ENCODE assay signal across 9 cellular contexts in genomic region chr3:120506828-120507774, GRCh38. TPM values are rescaled to one million over a fixed set of nuclear protein-coding genes. Genes with fewer than 3 reads are reported as not detected.
DNase-seq lines count a peak whose midpoint lies in the region; ATAC-seq and TF ChIP-seq lines count a peak whose summit lies in the region.
"Had no signal": no experiment of that assay in that cellular context is flagged by ENCODE, and none has a peak within 500 bp of the region (broad histone marks: within the 10 kb centered on the region; RNA-seq: fewer than 3 reads in every experiment).

No MANE protein-coding gene starts in this region.

- 75% methylated on average over 10 of the region's 10 CpGs for WGBS in hepatocyte (ENCODE audit: low lambda C conversion rate, missing lambda C conversion rate)
- WGBS in testis, 2 donors = 63 to 64% methylated on average over 10 of the region's 10 CpGs

- no peak overlapping the region for H3K27ac Mint-ChIP-seq in activated naive CD4-positive, alpha-beta T cell treated with anti-CD3 and anti-CD28 coated beads, Interleukin-2, amount 50 U/mL, for 72 hours
- H3K27ac Mint-ChIP-seq: activated naive CD8-positive, alpha-beta T cell treated with anti-CD3 and anti-CD28 coated beads, Interleukin-2, amount 10 ng/mL, durations not matched to agents 7 days and 5 days had no signal

- H3K27me3 ChIP-seq in adipocyte (replicated peaks; ENCODE audit: control insufficient read depth, insufficient read depth, low read length) (no peaks in the 10 kb centered on the region), hepatocyte (no peaks in the 10 kb centered on the region), testis (no peaks in the 10 kb centered on the region)

- no peaks in the 10 kb centered on the region for H4K20me1 ChIP-seq in hepatocyte (ENCODE audit: insufficient read depth, poor library complexity, severe bottlenecking)

- peak; percentile 50 for ATAC-seq in Right ventricle myocardium inferior
- ATAC-seq in GM19351 (IDR thresholded peaks at IDR 0.05; ENCODE audit: unreplicated experiment) = no peak
- no peak for ATAC-seq in activated naive CD4-positive, alpha-beta T cell treated with anti-CD3 and anti-CD28 coated beads, Interleukin-2, amount 50 U/mL, for 72 hours

- peaks cover 21% of the 10 kb centered on the region for H3K4me1 ChIP-seq in adipocyte (ENCODE audit: control insufficient read depth, insufficient read depth, low read length)
- H3K4me1 ChIP-seq in hepatocyte (ENCODE audit: insufficient read depth) = no peaks in the 10 kb centered on the region
- H3K4me1 ChIP-seq in testis = no peaks in the 10 kb centered on the region

- intact Hi-C loops in Right ventricle myocardium inferior (cut with DNase I) (loop anchor here (2.0 to 5.0 kb wide), 3 partner anchors 50 to 88 kb away; partner anchors contain the start of gene FSTL1), cardiac septum (cut with DNase I) (loop anchor here (2.0 to 5.0 kb wide), 4 partner anchors 35 to 158 kb away; partner anchors contain the start of gene LRRC58), testis (cut with DNase I; ENCODE audit: low total_unique reads) (no loop called here)

- no peak for TF ChIP-seq POLR2A in testis (IDR thresholded peaks at IDR 0.05)

- H3K4me2 ChIP-seq in hepatocyte = no peak overlapping the region

- H3K27ac ChIP-seq in hepatocyte = no peak overlapping the region
- H3K27ac ChIP-seq in testis = no peak overlapping the region

- DNase-seq in Right ventricle myocardium inferior (ENCODE audit: missing footprints) (no peak), cardiac septum (ENCODE audit: low spot score) (no peak), MV-4-11 (lab: John Stamatoyannopoulos, UW) (peak; percentile 51), adipocyte (ENCODE audit: low read depth) (peak; percentile 79), hepatocyte (ENCODE audit: low spot score) (peak; percentile 52), testis (peak; percentile 43)
- DNase-seq in activated naive CD4-positive, alpha-beta T cell treated with anti-CD3 and anti-CD28 coated beads, Interleukin-2, amount 50 U/mL, for 72 hours (ENCODE audit: low spot score in 2 of 2) = no peak
- DNase-seq: activated naive CD8-positive, alpha-beta T cell treated with anti-CD3 and anti-CD28 coated beads, Interleukin-2, amount 10 ng/mL, durations not matched to agents 7 days and 5 days had no signal

- no peaks in the 10 kb centered on the region for H3K9me3 Mint-ChIP-seq in activated naive CD4-positive, alpha-beta T cell treated with anti-CD3 and anti-CD28 coated beads, Interleukin-2, amount 50 U/mL, for 72 hours

- H3K4me3 ChIP-seq in adipocyte (ENCODE audit: low read length) (peak overlapping the region; percentile 36), hepatocyte (no peak overlapping the region), testis (no peak overlapping the region)

- no peak overlapping the region for H2AFZ ChIP-seq in hepatocyte

- H3K9ac ChIP-seq in adipocyte (ENCODE audit: low read length) = peak overlapping the region; percentile 20

- H3K36me3 ChIP-seq in adipocyte (ENCODE audit: control insufficient read depth, insufficient read depth, low read length, severe bottlenecking) = no peaks in the 10 kb centered on the region
- no peaks in the 10 kb centered on the region for H3K36me3 ChIP-seq in hepatocyte (replicated peaks; ENCODE audit: insufficient read depth, low read depth)
- H3K36me3 ChIP-seq in testis (ENCODE audit: low read depth, missing control alignments) = no peaks in the 10 kb centered on the region

- no peaks in the 10 kb centered on the region for H3K9me2 ChIP-seq in hepatocyte (replicated peaks; ENCODE audit: insufficient read depth)

- no peaks in the 10 kb centered on the region for H3K36me3 Mint-ChIP-seq in activated naive CD4-positive, alpha-beta T cell treated with anti-CD3 and anti-CD28 coated beads, Interleukin-2, amount 50 U/mL, for 72 hours
- H3K36me3 Mint-ChIP-seq: activated naive CD8-positive, alpha-beta T cell treated with anti-CD3 and anti-CD28 coated beads, Interleukin-2, amount 10 ng/mL, durations not matched to agents 7 days and 5 days had no signal

- H3K79me2 ChIP-seq in hepatocyte = no peaks in the 10 kb centered on the region

- peak; percentile 57 for TF ChIP-seq CTCF in hepatocyte (IDR thresholded peaks at IDR 0.05; ENCODE audit: poor library complexity)
- peak; percentile 45 to 71 (median 66) for TF ChIP-seq CTCF in testis (IDR thresholded peaks at IDR 0.05)

- peaks cover 5% of the 10 kb centered on the region for H3K9me3 ChIP-seq in adipocyte (ENCODE audit: control insufficient read depth, low read length)
- no peaks in the 10 kb centered on the region for H3K9me3 ChIP-seq in hepatocyte (ENCODE audit: low read depth)
- H3K9me3 ChIP-seq in testis = no peaks in the 10 kb centered on the region

RNA-seq across cellular contexts. Expression of gene FSTL1, which starts 56.3 kb away (rescaled TPM):
- total RNA-seq in Right ventricle myocardium inferior (217 TPM), cardiac septum (140 TPM), hepatocyte (344 and 390 TPM in 2 replicates), testis (10 to 100 TPM; 35.0 to 73.8 TPM)
- polyA plus RNA-seq in hepatocyte (183 and 195 TPM in 2 replicates), testis (ENCODE audit: insufficient read depth, low read depth, low replicate concordance) (122 TPM)
- 1 to 10 TPM in 1 of 2 donors, under 1 TPM in 1; 0.39 to 3.0 TPM for total RNA-seq in activated naive CD4-positive, alpha-beta T cell treated with anti-CD3 and anti-CD28 coated beads, Interleukin-2, amount 50 U/mL, for 72 hours

Comparison
In these comparisons a context has a peak if more than half of its experiments do, and no peak if none do; other contexts are left out.
1. DNase-seq: peak in MV-4-11 (single experiment), adipocyte (single experiment), hepatocyte (single experiment) and testis (single experiment); none in Right ventricle myocardium inferior (single experiment), cardiac septum (single experiment) and activated naive CD4-positive, alpha-beta T cell treated with anti-CD3 and anti-CD28 coated beads, Interleukin-2, amount 50 U/mL, for 72 hours (0 of 2).
2. RNA of gene FSTL1, which starts 56.3 kb away (total RNA-seq): 344 to 390 TPM in hepatocyte, 217 TPM in Right ventricle myocardium inferior (single experiment), 140 TPM in cardiac septum (single experiment) and 35.0 to 73.8 TPM in testis; 0.39 to 3.0 TPM in activated naive CD4-positive, alpha-beta T cell treated with anti-CD3 and anti-CD28 coated beads, Interleukin-2, amount 50 U/mL, for 72 hours; every median in the first group is over 4 times any median in the second.